In genomic region chr10:35912615-35913170, GRCh38 we compare ENCODE assay signal across 17 cellular contexts.
DNase-seq lines count a peak whose midpoint lies in the region; ATAC-seq and TF ChIP-seq lines count a peak whose summit lies in the region.
"Had no signal": no experiment of that assay in that cellular context is flagged by ENCODE, and none has a peak within 500 bp of the region (broad histone marks: within the 10 kb centered on the region; RNA-seq: fewer than 3 reads in every experiment).

No MANE protein-coding gene starts in this region.

- H3K79me2 ChIP-seq in mesendoderm (ENCODE audit: control insufficient read depth, insufficient read depth, low read length) = no peaks in the 10 kb centered on the region

- H3K79me1 ChIP-seq in mesendoderm (ENCODE audit: low read length) = no peaks in the 10 kb centered on the region

- no peak overlapping the region for H4K8ac ChIP-seq in mesendoderm (ENCODE audit: low read depth, low read length)

- no peak overlapping the region for H3K56ac ChIP-seq in mesendoderm (ENCODE audit: low read length)

- H3K4me3 ChIP-seq in endodermal cell (ENCODE audit: low read length) = no peak overlapping the region
- H3K4me3 ChIP-seq in mesendoderm (ENCODE audit: low read length) = no peak overlapping the region
- H3K4me3 ChIP-seq: gastroesophageal sphincter had no signal

- H3K4ac ChIP-seq in mesendoderm (ENCODE audit: low read depth, low read length) = no peak overlapping the region

- H3K27ac ChIP-seq in endodermal cell (ENCODE audit: low read depth, low read length) = no peak overlapping the region
- no peak overlapping the region for H3K27ac ChIP-seq in mesendoderm (ENCODE audit: low read depth, low read length)
- H3K27ac ChIP-seq: gastroesophageal sphincter had no signal

- no peaks in the 10 kb centered on the region for H3K9me3 Mint-ChIP-seq in endodermal cell
- H3K9me3 Mint-ChIP-seq: stimulated activated naive CD8-positive, alpha-beta T cell treated with anti-CD3 and anti-CD28 coated beads, Interleukin-15, Interleukin-2, amounts not matched to agents 100 ng/mL and 50 ng/mL, for 24 hours had no signal

- H3K4me1 ChIP-seq in endodermal cell (ENCODE audit: control insufficient read depth, insufficient read depth, low read length) (peaks cover 10% of the 10 kb centered on the region), mesendoderm (ENCODE audit: control insufficient read depth, low read depth, low read length) (peaks cover 14% of the 10 kb centered on the region)

- peak; percentile 64 for DNase-seq in AG20443 (ENCODE audit: low spot score)
- DNase-seq in NCI-H2171 treated with DMSO at 0.1 percent for 48 hours (lab: John Stamatoyannopoulos, UW) = peak; percentile 51
- no peak for DNase-seq in endodermal cell
- DNase-seq in mesendoderm = peak; percentile 75
- no peak for DNase-seq in NOMO-1 treated with dmso at 0.1 percent for 144 hours (lab: John Stamatoyannopoulos, UW; ENCODE audit: unreplicated experiment)
- DNase-seq in NCI-H2196 treated with DMSO at 0.1 percent for 48 hours (lab: John Stamatoyannopoulos, UW; ENCODE audit: unreplicated experiment) = no peak
- DNase-seq: activated CD4-positive, alpha-beta T cell treated with anti-CD3 and anti-CD28 coated beads for 48 hours; activated T-cell treated with anti-CD3 and anti-CD28 coated beads, Interleukin-2, amount 50 U/mL, for 1 hour; cortex of kidney; GDM1; islet precursor cell; right cardiac atrium; T-helper 17 cell had no signal

- 11 to 14% methylated on average over 2 to 4 of the region's 4 CpGs for WGBS in endodermal cell (ENCODE audit: insufficient coverage in 1 of 2, insufficient read length in 1 of 2), 2 experiments
- no CpG with 5 or more reads among the region's 4 CpGs for WGBS in mesendoderm (ENCODE audit: extremely low coverage, insufficient coverage, low lambda C conversion rate)

- H3K27ac Mint-ChIP-seq in endodermal cell = peak overlapping the region; percentile 37
- H3K27ac Mint-ChIP-seq: stimulated activated naive CD8-positive, alpha-beta T cell treated with anti-CD3 and anti-CD28 coated beads, Interleukin-15, Interleukin-2, amounts not matched to agents 100 ng/mL and 50 ng/mL, for 24 hours; T-helper 17 cell had no signal

- H3K9ac ChIP-seq in endodermal cell (ENCODE audit: extremely low read depth, low read length, poor library complexity, severe bottlenecking) = no peak overlapping the region
- H3K9ac ChIP-seq in mesendoderm (ENCODE audit: low read length) = no peak overlapping the region

- H2AK5ac ChIP-seq in mesendoderm (ENCODE audit: low read length) = no peak overlapping the region

- no peak for TF ChIP-seq CTCF in endodermal cell (conservative IDR thresholded peaks at IDR 0.05)

- peaks cover 52% of the 10 kb centered on the region for H3K4me1 Mint-ChIP-seq in endodermal cell
- H3K4me1 Mint-ChIP-seq: T-helper 17 cell had no signal

- no peak overlapping the region for H2BK5ac ChIP-seq in mesendoderm (ENCODE audit: low read length)

- H3K4me3 Mint-ChIP-seq in endodermal cell = peak overlapping the region; percentile 3
- H3K4me3 Mint-ChIP-seq: stimulated activated naive CD8-positive, alpha-beta T cell treated with anti-CD3 and anti-CD28 coated beads, Interleukin-15, Interleukin-2, amounts not matched to agents 100 ng/mL and 50 ng/mL, for 24 hours; T-helper 17 cell had no signal

- H3K36me3 Mint-ChIP-seq in endodermal cell (ENCODE audit: low read depth) = no peaks in the 10 kb centered on the region

- H3K9me3 ChIP-seq in endodermal cell (ENCODE audit: control insufficient read depth, low read length) = no peaks in the 10 kb centered on the region
- H3K9me3 ChIP-seq: gastroesophageal sphincter had no signal

- no peaks in the 10 kb centered on the region for H3K27me3 ChIP-seq in endodermal cell (ENCODE audit: control insufficient read depth, insufficient read depth, low read length, poor library complexity, severe bottlenecking)
- H3K27me3 ChIP-seq in mesendoderm (ENCODE audit: insufficient read depth, low read length, poor library complexity) = no peaks in the 10 kb centered on the region
- H3K27me3 ChIP-seq: gastroesophageal sphincter had no signal

- H2BK15ac ChIP-seq in mesendoderm (replicated peaks; ENCODE audit: low read depth) = no peak overlapping the region

- ATAC-seq in GM21423 (IDR thresholded peaks at IDR 0.05; ENCODE audit: unreplicated experiment) = no peak
- no peak for ATAC-seq in HG03432 (IDR thresholded peaks at IDR 0.05; ENCODE audit: unreplicated experiment)
- ATAC-seq: gastroesophageal sphincter, T-helper 17 cell had no signal

- H3K27me3 Mint-ChIP-seq in endodermal cell (ENCODE audit: insufficient read depth) = peaks cover 3% of the 10 kb centered on the region
- H3K27me3 Mint-ChIP-seq: T-helper 17 cell had no signal

- no peaks in the 10 kb centered on the region for H3K36me3 ChIP-seq in endodermal cell (ENCODE audit: control insufficient read depth, insufficient read depth, low read length)
- H3K36me3 ChIP-seq in mesendoderm (ENCODE audit: control insufficient read depth, insufficient read depth, low read length) = no peaks in the 10 kb centered on the region
- H3K36me3 ChIP-seq: gastroesophageal sphincter had no signal

- H3K4me2 ChIP-seq in mesendoderm (ENCODE audit: low read length) = no peak overlapping the region

- no peak overlapping the region for H2BK120ac ChIP-seq in mesendoderm (ENCODE audit: low read depth, low read length)

- no peak overlapping the region for H4K5ac ChIP-seq in mesendoderm (ENCODE audit: low read length)

- H3K18ac ChIP-seq in mesendoderm (ENCODE audit: low read length) = peak overlapping the region; percentile 87

- H3K23ac ChIP-seq in mesendoderm (ENCODE audit: low read length) = no peak overlapping the region

Comparison
In these comparisons a context has a peak if more than half of its experiments do, and no peak if none do; other contexts are left out.
1. DNase-seq: peak in AG20443 (single experiment), NCI-H2171 treated with DMSO at 0.1 percent for 48 hours (single experiment) and mesendoderm (single experiment); none in endodermal cell (single experiment), NOMO-1 treated with dmso at 0.1 percent for 144 hours (single experiment) and NCI-H2196 treated with DMSO at 0.1 percent for 48 hours (single experiment).